ENCODE assay signal across 23 cellular contexts in genomic region chr6:95905132-95905531, GRCh38.
"Had no signal": no experiment of that assay in that cellular context is flagged by ENCODE, and none has a peak within 500 bp of the region (broad histone marks: within the 10 kb centered on the region; RNA-seq: fewer than 3 reads in every experiment).

No MANE protein-coding gene starts in this region.

- H3K36me3 ChIP-seq: esophagus muscularis mucosa, gastroesophageal sphincter, heart left ventricle, left lung, lower lobe of right lung had no signal

- DNase-seq: dermis blood vessel endothelial cell; dorsolateral prefrontal cortex; effector CD4-positive, alpha-beta T cell; effector memory CD4-positive, alpha-beta T cell; foreskin keratinocyte; heart left ventricle; hypothalamus; immature natural killer cell; left cardiac atrium; left lung; left ventricle myocardium superior; lower lobe of right lung; mesenchymal stem cell; mucosa of descending colon; naive B cell had no signal

- H3K27me3 ChIP-seq: esophagus muscularis mucosa, foreskin keratinocyte, gastroesophageal sphincter, heart left ventricle, hepatocyte, left lung had no signal

- H3K9me3 ChIP-seq: esophagus muscularis mucosa, gastroesophageal sphincter, lower lobe of right lung, mucosa of descending colon had no signal

- H2AFZ ChIP-seq: hepatocyte had no signal

- H3K4me1 Mint-ChIP-seq: immature natural killer cell, naive B cell had no signal

- H3K27ac Mint-ChIP-seq: immature natural killer cell, mesothelial cell of epicardium, naive B cell had no signal

- H3K27me3 Mint-ChIP-seq: naive B cell had no signal

- H3K27ac ChIP-seq: coronary artery, dorsolateral prefrontal cortex, esophagus muscularis mucosa, foreskin keratinocyte, gastroesophageal sphincter, heart left ventricle, hepatocyte, left lung, lower lobe of right lung had no signal

- ATAC-seq: foreskin keratinocyte, gastroesophageal sphincter, heart left ventricle, left cardiac atrium, left lung, left ventricle myocardium superior, lower lobe of right lung, mucosa of descending colon had no signal

- H3K79me2 ChIP-seq: hepatocyte had no signal

- FAIRE-seq: colon, endothelial cell of umbilical vein, keratinocyte had no signal

- H3K4me3 Mint-ChIP-seq: immature natural killer cell, mesothelial cell of epicardium, naive B cell had no signal

- H3K36me3 Mint-ChIP-seq: immature natural killer cell, mesothelial cell of epicardium, naive B cell had no signal

- H3K4me3 ChIP-seq: coronary artery, dorsolateral prefrontal cortex, esophagus muscularis mucosa, gastroesophageal sphincter, heart left ventricle, hepatocyte, left lung, lower lobe of right lung, mucosa of descending colon had no signal

- H3K4me2 ChIP-seq: hepatocyte had no signal

- H3K4me1 ChIP-seq: esophagus muscularis mucosa, foreskin keratinocyte, gastroesophageal sphincter, heart left ventricle, left lung, lower lobe of right lung had no signal
